In the genomic region with DNA sequence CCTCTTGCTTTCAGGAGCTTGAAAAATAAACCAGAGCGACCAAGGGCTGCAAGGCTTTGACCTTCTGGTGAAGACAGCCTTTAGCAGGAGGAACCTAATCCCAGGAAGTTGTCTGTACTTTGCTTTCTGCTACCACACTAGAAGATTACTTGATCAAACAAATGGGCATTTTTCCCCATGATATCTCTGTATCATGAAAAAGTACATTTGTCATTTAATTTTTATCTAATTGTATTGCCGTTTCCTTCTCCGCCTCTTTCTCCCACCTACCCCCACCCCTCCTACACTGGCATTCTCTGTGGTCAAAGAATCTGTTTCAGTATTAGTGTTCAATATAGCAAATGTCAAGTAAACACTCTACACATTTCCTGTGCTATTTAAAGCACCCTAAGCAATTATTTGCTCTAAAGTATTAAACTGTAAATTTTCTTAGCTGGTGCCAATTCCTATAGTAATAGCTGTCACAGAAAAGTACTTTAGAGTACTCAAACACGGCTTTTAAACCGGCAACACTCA, we compare ENCODE assay signal across 1 cellular context.
TF ChIP-seq lines count a peak whose summit lies in the region.

No MANE protein-coding gene starts in this region.

TF ChIP-seq in HepG2, 621 proteins besides CTCF, POLR2A, EP300 and RAD21 (continued from another document and continues in another):
- TF ChIP-seq, protein P1, sequence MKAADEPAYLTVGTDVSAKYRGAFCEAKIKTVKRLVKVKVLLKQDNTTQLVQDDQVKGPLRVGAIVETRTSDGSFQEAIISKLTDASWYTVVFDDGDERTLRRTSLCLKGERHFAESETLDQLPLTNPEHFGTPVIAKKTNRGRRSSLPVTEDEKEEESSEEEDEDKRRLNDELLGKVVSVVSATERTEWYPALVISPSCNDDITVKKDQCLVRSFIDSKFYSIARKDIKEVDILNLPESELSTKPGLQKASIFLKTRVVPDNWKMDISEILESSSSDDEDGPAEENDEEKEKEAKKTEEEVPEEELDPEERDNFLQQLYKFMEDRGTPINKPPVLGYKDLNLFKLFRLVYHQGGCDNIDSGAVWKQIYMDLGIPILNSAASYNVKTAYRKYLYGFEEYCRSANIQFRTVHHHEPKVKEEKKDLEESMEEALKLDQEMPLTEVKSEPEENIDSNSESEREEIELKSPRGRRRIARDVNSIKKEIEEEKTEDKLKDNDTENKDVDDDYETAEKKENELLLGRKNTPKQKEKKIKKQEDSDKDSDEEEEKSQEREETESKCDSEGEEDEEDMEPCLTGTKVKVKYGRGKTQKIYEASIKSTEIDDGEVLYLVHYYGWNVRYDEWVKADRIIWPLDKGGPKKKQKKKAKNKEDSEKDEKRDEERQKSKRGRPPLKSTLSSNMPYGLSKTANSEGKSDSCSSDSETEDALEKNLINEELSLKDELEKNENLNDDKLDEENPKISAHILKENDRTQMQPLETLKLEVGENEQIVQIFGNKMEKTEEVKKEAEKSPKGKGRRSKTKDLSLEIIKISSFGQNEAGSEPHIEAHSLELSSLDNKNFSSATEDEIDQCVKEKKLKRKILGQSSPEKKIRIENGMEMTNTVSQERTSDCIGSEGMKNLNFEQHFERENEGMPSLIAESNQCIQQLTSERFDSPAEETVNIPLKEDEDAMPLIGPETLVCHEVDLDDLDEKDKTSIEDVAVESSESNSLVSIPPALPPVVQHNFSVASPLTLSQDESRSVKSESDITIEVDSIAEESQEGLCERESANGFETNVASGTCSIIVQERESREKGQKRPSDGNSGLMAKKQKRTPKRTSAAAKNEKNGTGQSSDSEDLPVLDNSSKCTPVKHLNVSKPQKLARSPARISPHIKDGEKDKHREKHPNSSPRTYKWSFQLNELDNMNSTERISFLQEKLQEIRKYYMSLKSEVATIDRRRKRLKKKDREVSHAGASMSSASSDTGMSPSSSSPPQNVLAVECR (CRISPR knock-in tag; IDR thresholded peaks at IDR 0.05; ENCODE audit: borderline replicate concordance): no peak
- TF ChIP-seq, protein P2, sequence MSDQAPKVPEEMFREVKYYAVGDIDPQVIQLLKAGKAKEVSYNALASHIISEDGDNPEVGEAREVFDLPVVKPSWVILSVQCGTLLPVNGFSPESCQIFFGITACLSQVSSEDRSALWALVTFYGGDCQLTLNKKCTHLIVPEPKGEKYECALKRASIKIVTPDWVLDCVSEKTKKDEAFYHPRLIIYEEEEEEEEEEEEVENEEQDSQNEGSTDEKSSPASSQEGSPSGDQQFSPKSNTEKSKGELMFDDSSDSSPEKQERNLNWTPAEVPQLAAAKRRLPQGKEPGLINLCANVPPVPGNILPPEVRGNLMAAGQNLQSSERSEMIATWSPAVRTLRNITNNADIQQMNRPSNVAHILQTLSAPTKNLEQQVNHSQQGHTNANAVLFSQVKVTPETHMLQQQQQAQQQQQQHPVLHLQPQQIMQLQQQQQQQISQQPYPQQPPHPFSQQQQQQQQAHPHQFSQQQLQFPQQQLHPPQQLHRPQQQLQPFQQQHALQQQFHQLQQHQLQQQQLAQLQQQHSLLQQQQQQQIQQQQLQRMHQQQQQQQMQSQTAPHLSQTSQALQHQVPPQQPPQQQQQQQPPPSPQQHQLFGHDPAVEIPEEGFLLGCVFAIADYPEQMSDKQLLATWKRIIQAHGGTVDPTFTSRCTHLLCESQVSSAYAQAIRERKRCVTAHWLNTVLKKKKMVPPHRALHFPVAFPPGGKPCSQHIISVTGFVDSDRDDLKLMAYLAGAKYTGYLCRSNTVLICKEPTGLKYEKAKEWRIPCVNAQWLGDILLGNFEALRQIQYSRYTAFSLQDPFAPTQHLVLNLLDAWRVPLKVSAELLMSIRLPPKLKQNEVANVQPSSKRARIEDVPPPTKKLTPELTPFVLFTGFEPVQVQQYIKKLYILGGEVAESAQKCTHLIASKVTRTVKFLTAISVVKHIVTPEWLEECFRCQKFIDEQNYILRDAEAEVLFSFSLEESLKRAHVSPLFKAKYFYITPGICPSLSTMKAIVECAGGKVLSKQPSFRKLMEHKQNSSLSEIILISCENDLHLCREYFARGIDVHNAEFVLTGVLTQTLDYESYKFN (CRISPR knock-in tag; conservative IDR thresholded peaks at IDR 0.05): peak; percentile 67
- TF ChIP-seq, protein P3, sequence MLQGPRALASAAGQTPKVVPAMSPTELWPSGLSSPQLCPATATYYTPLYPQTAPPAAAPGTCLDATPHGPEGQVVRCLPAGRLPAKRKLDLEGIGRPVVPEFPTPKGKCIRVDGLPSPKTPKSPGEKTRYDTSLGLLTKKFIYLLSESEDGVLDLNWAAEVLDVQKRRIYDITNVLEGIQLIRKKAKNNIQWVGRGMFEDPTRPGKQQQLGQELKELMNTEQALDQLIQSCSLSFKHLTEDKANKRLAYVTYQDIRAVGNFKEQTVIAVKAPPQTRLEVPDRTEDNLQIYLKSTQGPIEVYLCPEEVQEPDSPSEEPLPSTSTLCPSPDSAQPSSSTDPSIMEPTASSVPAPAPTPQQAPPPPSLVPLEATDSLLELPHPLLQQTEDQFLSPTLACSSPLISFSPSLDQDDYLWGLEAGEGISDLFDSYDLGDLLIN (CRISPR knock-in tag; IDR thresholded peaks at IDR 0.05; ENCODE audit: borderline replicate concordance): no peak
- TF ChIP-seq TBX3 (IDR thresholded peaks at IDR 0.05; ENCODE audit: borderline replicate concordance) (peak; percentile 47; the same call in 1 of the 2 replicates), ZEB1 (IDR thresholded peaks at IDR 0.05; ENCODE audit: insufficient replicate concordance, low read depth) (no peak), ZNF460 (CRISPR knock-in tag; IDR thresholded peaks at IDR 0.05; ENCODE audit: borderline replicate concordance) (no peak), NCOR1 (IDR thresholded peaks at IDR 0.05; ENCODE audit: borderline replicate concordance, low read length) (0 out of 2 replicates have a peak, but pooled peaks have one; percentile 11), MAZ (IDR thresholded peaks at IDR 0.05; ENCODE audit: borderline replicate concordance, low read depth, low read length) (no peak), MAZ (CRISPR knock-in tag; IDR thresholded peaks at IDR 0.05; ENCODE audit: low read depth) (no peak), CREB1 (IDR thresholded peaks at IDR 0.05) (no peak), CREB1 (CRISPR knock-in tag; IDR thresholded peaks at IDR 0.05) (no peak), RCOR2 (CRISPR knock-in tag; IDR thresholded peaks at IDR 0.05) (0 out of 2 replicates have a peak, but pooled peaks have one; percentile 32), ZNF629 (CRISPR knock-in tag; conservative IDR thresholded peaks at IDR 0.05) (peak; percentile 82), ELF4 (CRISPR knock-in tag; IDR thresholded peaks at IDR 0.05; ENCODE audit: borderline replicate concordance) (no peak), GFI1 (CRISPR knock-in tag; IDR thresholded peaks at IDR 0.05; ENCODE audit: borderline replicate concordance) (0 out of 2 replicates have a peak, but pooled peaks have one; percentile 28), SMC3 (IDR thresholded peaks at IDR 0.05; ENCODE audit: low read length) (no peak), NFE2 (CRISPR knock-in tag; IDR thresholded peaks at IDR 0.05) (no peak), ELF3 (CRISPR knock-in tag; IDR thresholded peaks at IDR 0.05) (peak; percentile 53; the same call in 1 of the 2 replicates), RBM22 (optimal IDR thresholded peaks at IDR 0.05; ENCODE audit: low read length) (no peak), ZNF761 (CRISPR knock-in tag; conservative IDR thresholded peaks at IDR 0.05) (no peak), HCFC1 (IDR thresholded peaks at IDR 0.05; ENCODE audit: low read depth, low read length) (no peak), GTF2F1 (IDR thresholded peaks at IDR 0.05; ENCODE audit: low read length) (no peak), PTBP1 (IDR thresholded peaks at IDR 0.05; ENCODE audit: low read depth, low read length, poor library complexity, severe bottlenecking) (no peak), YEATS2 (CRISPR knock-in tag; IDR thresholded peaks at IDR 0.05; ENCODE audit: borderline replicate concordance) (no peak), MED1 (CRISPR knock-in tag; IDR thresholded peaks at IDR 0.05) (no peak), PITX1 (CRISPR knock-in tag; IDR thresholded peaks at IDR 0.05) (0 out of 2 replicates have a peak, but pooled peaks have one; percentile 50)
- TF ChIP-seq, protein P4, sequence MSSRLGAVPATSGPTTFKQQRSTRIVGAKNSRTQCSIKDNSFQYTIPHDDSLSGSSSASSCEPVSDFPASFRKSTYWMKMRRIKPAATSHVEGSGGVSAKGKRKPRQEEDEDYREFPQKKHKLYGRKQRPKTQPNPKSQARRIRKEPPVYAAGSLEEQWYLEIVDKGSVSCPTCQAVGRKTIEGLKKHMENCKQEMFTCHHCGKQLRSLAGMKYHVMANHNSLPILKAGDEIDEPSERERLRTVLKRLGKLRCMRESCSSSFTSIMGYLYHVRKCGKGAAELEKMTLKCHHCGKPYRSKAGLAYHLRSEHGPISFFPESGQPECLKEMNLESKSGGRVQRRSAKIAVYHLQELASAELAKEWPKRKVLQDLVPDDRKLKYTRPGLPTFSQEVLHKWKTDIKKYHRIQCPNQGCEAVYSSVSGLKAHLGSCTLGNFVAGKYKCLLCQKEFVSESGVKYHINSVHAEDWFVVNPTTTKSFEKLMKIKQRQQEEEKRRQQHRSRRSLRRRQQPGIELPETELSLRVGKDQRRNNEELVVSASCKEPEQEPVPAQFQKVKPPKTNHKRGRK (CRISPR knock-in tag; IDR thresholded peaks at IDR 0.05): no peak
- TF ChIP-seq, protein P5, sequence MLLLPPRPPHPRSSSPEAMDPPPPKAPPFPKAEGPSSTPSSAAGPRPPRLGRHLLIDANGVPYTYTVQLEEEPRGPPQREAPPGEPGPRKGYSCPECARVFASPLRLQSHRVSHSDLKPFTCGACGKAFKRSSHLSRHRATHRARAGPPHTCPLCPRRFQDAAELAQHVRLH (CRISPR knock-in tag; IDR thresholded peaks at IDR 0.05; ENCODE audit: borderline replicate concordance, low read depth): no peak
- TF ChIP-seq, protein P6, sequence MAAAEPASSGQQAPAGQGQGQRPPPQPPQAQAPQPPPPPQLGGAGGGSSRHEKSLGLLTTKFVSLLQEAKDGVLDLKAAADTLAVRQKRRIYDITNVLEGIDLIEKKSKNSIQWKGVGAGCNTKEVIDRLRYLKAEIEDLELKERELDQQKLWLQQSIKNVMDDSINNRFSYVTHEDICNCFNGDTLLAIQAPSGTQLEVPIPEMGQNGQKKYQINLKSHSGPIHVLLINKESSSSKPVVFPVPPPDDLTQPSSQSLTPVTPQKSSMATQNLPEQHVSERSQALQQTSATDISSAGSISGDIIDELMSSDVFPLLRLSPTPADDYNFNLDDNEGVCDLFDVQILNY (CRISPR knock-in tag; conservative IDR thresholded peaks at IDR 0.05): no peak
- TF ChIP-seq, protein P7, sequence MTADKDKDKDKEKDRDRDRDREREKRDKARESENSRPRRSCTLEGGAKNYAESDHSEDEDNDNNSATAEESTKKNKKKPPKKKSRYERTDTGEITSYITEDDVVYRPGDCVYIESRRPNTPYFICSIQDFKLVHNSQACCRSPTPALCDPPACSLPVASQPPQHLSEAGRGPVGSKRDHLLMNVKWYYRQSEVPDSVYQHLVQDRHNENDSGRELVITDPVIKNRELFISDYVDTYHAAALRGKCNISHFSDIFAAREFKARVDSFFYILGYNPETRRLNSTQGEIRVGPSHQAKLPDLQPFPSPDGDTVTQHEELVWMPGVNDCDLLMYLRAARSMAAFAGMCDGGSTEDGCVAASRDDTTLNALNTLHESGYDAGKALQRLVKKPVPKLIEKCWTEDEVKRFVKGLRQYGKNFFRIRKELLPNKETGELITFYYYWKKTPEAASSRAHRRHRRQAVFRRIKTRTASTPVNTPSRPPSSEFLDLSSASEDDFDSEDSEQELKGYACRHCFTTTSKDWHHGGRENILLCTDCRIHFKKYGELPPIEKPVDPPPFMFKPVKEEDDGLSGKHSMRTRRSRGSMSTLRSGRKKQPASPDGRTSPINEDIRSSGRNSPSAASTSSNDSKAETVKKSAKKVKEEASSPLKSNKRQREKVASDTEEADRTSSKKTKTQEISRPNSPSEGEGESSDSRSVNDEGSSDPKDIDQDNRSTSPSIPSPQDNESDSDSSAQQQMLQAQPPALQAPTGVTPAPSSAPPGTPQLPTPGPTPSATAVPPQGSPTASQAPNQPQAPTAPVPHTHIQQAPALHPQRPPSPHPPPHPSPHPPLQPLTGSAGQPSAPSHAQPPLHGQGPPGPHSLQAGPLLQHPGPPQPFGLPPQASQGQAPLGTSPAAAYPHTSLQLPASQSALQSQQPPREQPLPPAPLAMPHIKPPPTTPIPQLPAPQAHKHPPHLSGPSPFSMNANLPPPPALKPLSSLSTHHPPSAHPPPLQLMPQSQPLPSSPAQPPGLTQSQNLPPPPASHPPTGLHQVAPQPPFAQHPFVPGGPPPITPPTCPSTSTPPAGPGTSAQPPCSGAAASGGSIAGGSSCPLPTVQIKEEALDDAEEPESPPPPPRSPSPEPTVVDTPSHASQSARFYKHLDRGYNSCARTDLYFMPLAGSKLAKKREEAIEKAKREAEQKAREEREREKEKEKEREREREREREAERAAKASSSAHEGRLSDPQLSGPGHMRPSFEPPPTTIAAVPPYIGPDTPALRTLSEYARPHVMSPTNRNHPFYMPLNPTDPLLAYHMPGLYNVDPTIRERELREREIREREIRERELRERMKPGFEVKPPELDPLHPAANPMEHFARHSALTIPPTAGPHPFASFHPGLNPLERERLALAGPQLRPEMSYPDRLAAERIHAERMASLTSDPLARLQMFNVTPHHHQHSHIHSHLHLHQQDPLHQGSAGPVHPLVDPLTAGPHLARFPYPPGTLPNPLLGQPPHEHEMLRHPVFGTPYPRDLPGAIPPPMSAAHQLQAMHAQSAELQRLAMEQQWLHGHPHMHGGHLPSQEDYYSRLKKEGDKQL (CRISPR knock-in tag; IDR thresholded peaks at IDR 0.05; ENCODE audit: low read depth): no peak; the same call in 1 of the 2 replicates
- TF ChIP-seq, protein P8, sequence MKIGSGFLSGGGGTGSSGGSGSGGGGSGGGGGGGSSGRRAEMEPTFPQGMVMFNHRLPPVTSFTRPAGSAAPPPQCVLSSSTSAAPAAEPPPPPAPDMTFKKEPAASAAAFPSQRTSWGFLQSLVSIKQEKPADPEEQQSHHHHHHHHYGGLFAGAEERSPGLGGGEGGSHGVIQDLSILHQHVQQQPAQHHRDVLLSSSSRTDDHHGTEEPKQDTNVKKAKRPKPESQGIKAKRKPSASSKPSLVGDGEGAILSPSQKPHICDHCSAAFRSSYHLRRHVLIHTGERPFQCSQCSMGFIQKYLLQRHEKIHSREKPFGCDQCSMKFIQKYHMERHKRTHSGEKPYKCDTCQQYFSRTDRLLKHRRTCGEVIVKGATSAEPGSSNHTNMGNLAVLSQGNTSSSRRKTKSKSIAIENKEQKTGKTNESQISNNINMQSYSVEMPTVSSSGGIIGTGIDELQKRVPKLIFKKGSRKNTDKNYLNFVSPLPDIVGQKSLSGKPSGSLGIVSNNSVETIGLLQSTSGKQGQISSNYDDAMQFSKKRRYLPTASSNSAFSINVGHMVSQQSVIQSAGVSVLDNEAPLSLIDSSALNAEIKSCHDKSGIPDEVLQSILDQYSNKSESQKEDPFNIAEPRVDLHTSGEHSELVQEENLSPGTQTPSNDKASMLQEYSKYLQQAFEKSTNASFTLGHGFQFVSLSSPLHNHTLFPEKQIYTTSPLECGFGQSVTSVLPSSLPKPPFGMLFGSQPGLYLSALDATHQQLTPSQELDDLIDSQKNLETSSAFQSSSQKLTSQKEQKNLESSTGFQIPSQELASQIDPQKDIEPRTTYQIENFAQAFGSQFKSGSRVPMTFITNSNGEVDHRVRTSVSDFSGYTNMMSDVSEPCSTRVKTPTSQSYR (CRISPR knock-in tag; IDR thresholded peaks at IDR 0.05; ENCODE audit: borderline replicate concordance): no peak
